Comparison of ENCODE assay signal across 8 cellular contexts in the genomic region with DNA sequence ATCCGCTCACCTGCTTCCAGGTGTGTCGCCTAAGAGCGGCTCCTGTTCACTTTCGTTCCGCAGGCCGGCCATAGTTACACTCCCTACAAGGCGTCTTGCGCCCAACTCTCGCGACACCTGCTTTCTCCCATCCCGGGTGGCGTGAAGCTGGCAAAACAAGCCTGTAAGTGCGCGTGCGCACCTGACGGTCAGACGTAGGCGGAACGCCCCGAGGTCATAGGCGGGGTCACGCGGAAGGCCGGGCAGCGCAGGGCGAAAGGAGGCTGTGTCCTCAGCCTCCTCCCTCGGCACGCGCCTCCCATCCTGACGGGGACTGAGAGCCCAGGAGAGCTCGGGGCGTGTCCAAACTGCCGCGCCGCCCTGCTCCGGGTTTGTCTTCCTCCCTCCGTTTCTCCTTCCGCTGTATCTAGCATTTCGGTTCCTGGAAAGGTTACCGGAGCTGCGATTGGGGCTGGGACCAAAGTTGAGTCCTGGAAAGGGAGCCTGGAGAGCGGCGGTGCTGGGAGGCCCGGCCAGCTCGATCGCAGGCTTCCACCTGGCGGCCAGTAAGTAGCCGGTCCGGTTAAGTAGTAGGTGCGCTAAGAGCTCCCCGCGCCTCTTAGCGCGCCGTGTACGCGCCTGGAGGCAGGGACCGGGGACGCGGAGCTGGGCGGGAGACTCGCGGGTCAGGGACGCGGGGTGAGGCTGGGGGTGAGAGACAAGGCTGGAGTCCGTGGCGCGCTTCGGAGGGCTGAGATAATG. TPM values are rescaled to one million over a fixed set of nuclear protein-coding genes. Genes with fewer than 3 reads are reported as not detected.
DNase-seq lines count a peak whose midpoint lies in the region; ATAC-seq, FAIRE-seq and TF ChIP-seq lines count a peak whose summit lies in the region.

Gene ABHD18 (plus strand): TSS at position 345 of the 741 bp plus-strand sequence. CDS start 17,550 bp downstream, outside the sequence.
A gene with protein sequence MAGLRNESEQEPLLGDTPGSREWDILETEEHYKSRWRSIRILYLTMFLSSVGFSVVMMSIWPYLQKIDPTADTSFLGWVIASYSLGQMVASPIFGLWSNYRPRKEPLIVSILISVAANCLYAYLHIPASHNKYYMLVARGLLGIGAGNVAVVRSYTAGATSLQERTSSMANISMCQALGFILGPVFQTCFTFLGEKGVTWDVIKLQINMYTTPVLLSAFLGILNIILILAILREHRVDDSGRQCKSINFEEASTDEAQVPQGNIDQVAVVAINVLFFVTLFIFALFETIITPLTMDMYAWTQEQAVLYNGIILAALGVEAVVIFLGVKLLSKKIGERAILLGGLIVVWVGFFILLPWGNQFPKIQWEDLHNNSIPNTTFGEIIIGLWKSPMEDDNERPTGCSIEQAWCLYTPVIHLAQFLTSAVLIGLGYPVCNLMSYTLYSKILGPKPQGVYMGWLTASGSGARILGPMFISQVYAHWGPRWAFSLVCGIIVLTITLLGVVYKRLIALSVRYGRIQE (minus strand): TSS at position 112 of the 741 bp plus-strand sequence. CDS start 40 bp downstream, at position 72.

- no peaks in the 10 kb centered on the region for H4K20me1 ChIP-seq in fibroblast of lung (ENCODE audit: control insufficient read depth, extremely low read depth, insufficient read depth, low read length)

- intact Hi-C loops in activated T-helper 2 cell treated with anti-CD3 and anti-CD28 coated beads, Interferon-gamma antibody, Interleukin-2, Interleukin-4, amounts not matched to agents 10 μg/mL and 5 μg/mL and 100 μg/mL, durations not matched to agents 14 hours and 24 hours and 36 hours (cut with micrococcal nuclease), result loop anchor here (1.0 to 10.0 kb wide), 6 partner anchors 85 to 1130 kb away; partner anchors contain the start of genes C4orf33, HSPA4L, LARP1B and PLK4

- H3K27ac ChIP-seq in RWPE2 (ENCODE audit: poor library complexity, severe bottlenecking) (peak within 1 kb of the TSS; percentile 81), fibroblast of lung (ENCODE audit: insufficient read depth, low read length) (peak within 1 kb of the TSS; percentile 80)

- H3K4me3 ChIP-seq in RWPE2 (ENCODE audit: severe bottlenecking) (peak within 1 kb of the TSS; percentile 91), fibroblast of lung (replicated peaks in 1 of 4; ENCODE audit: control extremely low read depth in 1 of 4, insufficient read depth in 1 of 4, low read depth in 3 of 4, low read length in 4 of 4) (peak within 1 kb of the TSS; percentile 64 to 97 (median 82))

- H3K9ac ChIP-seq in ES-I3 (ENCODE audit: low read depth, low read length) (peak within 1 kb of the TSS; percentile 100), fibroblast of lung (ENCODE audit: insufficient read depth, low read length) (peak within 1 kb of the TSS; percentile 93)

- peak; percentile 93 for ATAC-seq in RWPE2 (ENCODE audit: low read depth)
- peak; percentile 85 to 89 for ATAC-seq in naive thymus-derived CD8-positive, alpha-beta T cell

- H3K4me1 ChIP-seq in ES-I3 (ENCODE audit: insufficient read depth, low read length), result 0 out of 2 replicates have a peak, but pooled peaks cover 4% of the 10 kb centered on the region
- no peaks in the 10 kb centered on the region for H3K4me1 ChIP-seq in RWPE2 (ENCODE audit: insufficient read depth, poor library complexity, severe bottlenecking)
- peaks cover 2% of the 10 kb centered on the region for H3K4me1 ChIP-seq in fibroblast of lung (ENCODE audit: control insufficient read depth, extremely low read depth, insufficient read depth, low read length)

- H3K27ac Mint-ChIP-seq in activated T-helper 2 cell treated with anti-CD3 and anti-CD28 coated beads, Interferon-gamma antibody, Interleukin-2, Interleukin-4, amounts not matched to agents 10 μg/mL and 5 μg/mL and 100 μg/mL, durations not matched to agents 14 hours and 24 hours and 36 hours, result peak within 1 kb of the TSS; percentile 93
- H3K27ac Mint-ChIP-seq in naive thymus-derived CD8-positive, alpha-beta T cell, result peak within 1 kb of the TSS; percentile 92 to 99 (median 96)

- H3K9me3 Mint-ChIP-seq in activated T-helper 2 cell treated with anti-CD3 and anti-CD28 coated beads, Interferon-gamma antibody, Interleukin-2, Interleukin-4, amounts not matched to agents 10 μg/mL and 5 μg/mL and 100 μg/mL, durations not matched to agents 14 hours and 24 hours and 36 hours, result no peaks in the 10 kb centered on the region
- H3K9me3 Mint-ChIP-seq in naive thymus-derived CD8-positive, alpha-beta T cell, result no peaks in the 10 kb centered on the region

- H3K27me3 Mint-ChIP-seq in activated T-helper 2 cell treated with anti-CD3 and anti-CD28 coated beads, Interferon-gamma antibody, Interleukin-2, Interleukin-4, amounts not matched to agents 10 μg/mL and 5 μg/mL and 100 μg/mL, durations not matched to agents 14 hours and 24 hours and 36 hours (ENCODE audit: low read depth), result no peaks in the 10 kb centered on the region
- H3K27me3 Mint-ChIP-seq in naive thymus-derived CD8-positive, alpha-beta T cell, result no peaks in the 10 kb centered on the region

- H3K36me3 ChIP-seq in ES-I3 (ENCODE audit: insufficient read depth, low read length) (no peaks in the 10 kb centered on the region), RWPE2 (ENCODE audit: low read depth) (peaks cover 8% of the 10 kb centered on the region; the same call in 1 of the 2 replicates), fibroblast of lung (ENCODE audit: control insufficient read depth, insufficient read depth, low read length) (no peaks in the 10 kb centered on the region)

- H3K4me3 Mint-ChIP-seq in activated T-helper 2 cell treated with anti-CD3 and anti-CD28 coated beads, Interferon-gamma antibody, Interleukin-2, Interleukin-4, amounts not matched to agents 10 μg/mL and 5 μg/mL and 100 μg/mL, durations not matched to agents 14 hours and 24 hours and 36 hours (ENCODE audit: low read depth), result peak within 1 kb of the TSS; percentile 95
- peak within 1 kb of the TSS; percentile 92 to 99 (median 96) for H3K4me3 Mint-ChIP-seq in naive thymus-derived CD8-positive, alpha-beta T cell

- FAIRE-seq in H54 (lab: Jason Lieb, UNC), result peak; percentile 89

- POLR2A ChIA-PET in naive thymus-derived CD8-positive, alpha-beta T cell (lab: Charles Lee), result interaction anchor here (0.5 to 3.0 kb wide), 10 partner anchors 9 to 847 kb away, joined by 3 to 54 read pairs (median 4); partner anchors contain the start of genes JADE1, LARP1B and PLK4

- peak; percentile 88 for TF ChIP-seq POLR2A in H54 (IDR thresholded peaks at IDR 0.05; ENCODE audit: low read depth, low read length)

- peaks cover 28% of the 10 kb centered on the region for H3K36me3 Mint-ChIP-seq in activated T-helper 2 cell treated with anti-CD3 and anti-CD28 coated beads, Interferon-gamma antibody, Interleukin-2, Interleukin-4, amounts not matched to agents 10 μg/mL and 5 μg/mL and 100 μg/mL, durations not matched to agents 14 hours and 24 hours and 36 hours (ENCODE audit: low read depth)
- H3K36me3 Mint-ChIP-seq in naive thymus-derived CD8-positive, alpha-beta T cell, result peaks cover 0 to 10% (median 0%) of the 10 kb centered on the region in 3 donors

- peak; percentile 35 for TF ChIP-seq CTCF in RWPE2 (IDR thresholded peaks at IDR 0.05; ENCODE audit: poor library complexity, severe bottlenecking)
- peak; percentile 26 to 49 for TF ChIP-seq CTCF in fibroblast of lung (conservative IDR thresholded peaks at IDR 0.05 in 1 of 2, IDR thresholded peaks at IDR 0.05 in 1 of 2; ENCODE audit: low read depth in 1 of 2, low read length in 2 of 2)

- H2AFZ ChIP-seq in fibroblast of lung (ENCODE audit: low read length), result peak within 1 kb of the TSS; percentile 98

- DNase-seq in H54 (ENCODE audit: insufficient read length, low spot score) (peak; percentile 77), LoVo (ENCODE audit: low spot score) (peak; percentile 100), RWPE2 (ENCODE audit: low spot score) (peak; percentile 99), fibroblast of lung (ENCODE audit: low read depth in 2 of 2) (peak; percentile 98 to 99)
- DNase-seq in activated T-helper 2 cell treated with anti-CD3 and anti-CD28 coated beads, Interferon-gamma antibody, Interleukin-2, Interleukin-4, amounts not matched to agents 10 μg/mL and 5 μg/mL and 100 μg/mL, durations not matched to agents 14 hours and 24 hours and 36 hours (ENCODE audit: low spot score), result peak; percentile 100
- peak; percentile 92 to 100 (median 98) for DNase-seq in naive thymus-derived CD8-positive, alpha-beta T cell
- peak; percentile 91 to 99 (median 96) for DNase-seq in stimulated activated naive CD4-positive, alpha-beta T cell (lab: John Stamatoyannopoulos, UW)

- H3K4me1 Mint-ChIP-seq in activated T-helper 2 cell treated with anti-CD3 and anti-CD28 coated beads, Interferon-gamma antibody, Interleukin-2, Interleukin-4, amounts not matched to agents 10 μg/mL and 5 μg/mL and 100 μg/mL, durations not matched to agents 14 hours and 24 hours and 36 hours (ENCODE audit: low read depth), result peaks cover 26% of the 10 kb centered on the region
- peaks cover 15 to 53% (median 42%) of the 10 kb centered on the region in 4 donors for H3K4me1 Mint-ChIP-seq in naive thymus-derived CD8-positive, alpha-beta T cell

- H3K9me3 ChIP-seq in ES-I3 (ENCODE audit: control insufficient read depth, insufficient read depth, low read length) (no peaks in the 10 kb centered on the region), RWPE2 (ENCODE audit: severe bottlenecking) (no peaks in the 10 kb centered on the region), fibroblast of lung (ENCODE audit: control insufficient read depth, insufficient read depth, low read depth, low read length) (no peaks in the 10 kb centered on the region)

- H3K27me3 ChIP-seq in RWPE2 (ENCODE audit: insufficient read depth, poor library complexity, severe bottlenecking) (no peaks in the 10 kb centered on the region), fibroblast of lung (ENCODE audit: control insufficient read depth, insufficient read depth, low read length) (no peaks in the 10 kb centered on the region)

- peak within 1 kb of the TSS; percentile 46 for H3K4me2 ChIP-seq in fibroblast of lung (ENCODE audit: extremely low read depth, insufficient read depth, low read length)

- peaks cover 15% of the 10 kb centered on the region for H3K79me2 ChIP-seq in fibroblast of lung (ENCODE audit: control insufficient read depth, insufficient read depth, low read length)

RNA-seq across cellular contexts. Expression of gene ABHD18, which starts in this region (rescaled TPM):
- total RNA-seq in activated T-helper 2 cell treated with anti-CD3 and anti-CD28 coated beads, Interferon-gamma antibody, Interleukin-2, Interleukin-4, amounts not matched to agents 10 μg/mL and 5 μg/mL and 100 μg/mL, durations not matched to agents 14 hours and 24 hours and 36 hours, result 21.0 and 23.9 TPM in 2 replicates
- total RNA-seq in fibroblast of lung, result 5.3 and 5.4 TPM in 2 replicates
- 3.0 and 4.2 TPM in 2 replicates for polyA plus RNA-seq in fibroblast of lung
- 2.1 and 3.7 TPM in 2 replicates for polyA plus RNA-seq in fibroblast of lung (2012)
- 0.70 and 0.75 TPM in 2 replicates for polyA minus RNA-seq in fibroblast of lung (ENCODE audit: low replicate concordance)
- 10 to 100 TPM; 27.5 to 27.6 TPM for total RNA-seq in naive thymus-derived CD8-positive, alpha-beta T cell
- 10 to 100 TPM in 1 of 3 donors, 1 to 10 TPM in 2; 6.8 to 14.6 (median 9.0) TPM for polyA plus RNA-seq in naive thymus-derived CD8-positive, alpha-beta T cell

RNA-seq across cellular contexts. Expression of the second gene that starts in this region (rescaled TPM):
- total RNA-seq in activated T-helper 2 cell treated with anti-CD3 and anti-CD28 coated beads, Interferon-gamma antibody, Interleukin-2, Interleukin-4, amounts not matched to agents 10 μg/mL and 5 μg/mL and 100 μg/mL, durations not matched to agents 14 hours and 24 hours and 36 hours, result 18.7 and 20.2 TPM in 2 replicates
- total RNA-seq in fibroblast of lung, result 15.4 and 18.8 TPM in 2 replicates
- 17.9 and 28.6 TPM in 2 replicates for polyA plus RNA-seq in fibroblast of lung
- polyA plus RNA-seq in fibroblast of lung (2012), result 9.1 and 11.2 TPM in 2 replicates
- 0.82 TPM in 1 of 2 replicates, not detected in the other for polyA minus RNA-seq in fibroblast of lung (ENCODE audit: low replicate concordance)
- total RNA-seq in naive thymus-derived CD8-positive, alpha-beta T cell, result 10 to 100 TPM; 43.0 to 44.3 TPM
- 1 to 10 TPM; 5.8 to 7.8 (median 7.6) TPM for polyA plus RNA-seq in naive thymus-derived CD8-positive, alpha-beta T cell

Comparison
In these comparisons a context has a peak if more than half of its experiments do, and no peak if none do; other contexts are left out.
1. Peak in every context shown above with its lines: DNase-seq, ATAC-seq, H3K4me3 ChIP-seq and H3K27ac ChIP-seq.